ENCODE assay signal across 8 cellular contexts in the genomic region with DNA sequence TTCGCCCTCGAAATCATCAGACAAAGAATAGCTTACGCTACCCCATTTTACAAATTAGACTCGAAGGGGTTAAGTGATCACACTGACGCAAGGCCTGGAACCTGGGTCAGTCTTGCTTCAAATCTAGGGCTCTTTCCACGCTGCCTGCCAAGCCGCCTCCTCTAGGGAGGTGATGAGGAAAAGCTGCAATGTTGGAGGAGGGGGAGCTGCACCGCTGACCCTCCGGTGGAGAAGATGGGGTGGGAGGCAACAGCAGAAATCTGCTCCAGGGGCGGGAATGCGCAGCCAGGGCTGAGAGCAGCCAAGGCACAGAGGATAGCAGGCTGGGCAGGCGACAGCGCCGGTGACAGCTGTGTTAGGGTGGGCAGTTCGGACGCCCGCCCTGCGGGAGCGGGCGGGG. TPM values are rescaled to one million over a fixed set of nuclear protein-coding genes. Genes with fewer than 3 reads are reported as not detected.
DNase-seq lines count a peak whose midpoint lies in the region; ATAC-seq, FAIRE-seq and TF ChIP-seq lines count a peak whose summit lies in the region.

No MANE protein-coding gene starts in this region.

- CTCF ChIA-PET in endothelial cell of umbilical vein (lab: Charles Lee), result interaction anchor here (0.6 to 4.0 kb wide), 4 partner anchors 17 to 1300 kb away, joined by 3 to 27 read pairs (median 6); partner anchors contain the start of genes CAPN1, TM7SF2 and ZNHIT2

- H3K4me3 Mint-ChIP-seq in nephron, result peak overlapping the region; percentile 99 to 100 (median 100)

- dilution Hi-C loops in endothelial cell of umbilical vein (cut with MboI; ENCODE audit: extremely low pct_ligation_motif_present, low sequenced_read_pairs), result no loop called here

- POLR2A ChIA-PET in endothelial cell of umbilical vein (lab: Charles Lee), result no interaction called here

- H3K9me3 ChIP-seq in BLaER1, result no peaks in the 10 kb centered on the region
- H3K9me3 ChIP-seq in endothelial cell of umbilical vein (replicated peaks; ENCODE audit: control insufficient read depth, insufficient read depth, low read length), result no peaks in the 10 kb centered on the region

- H3K9ac ChIP-seq in BLaER1, result peak overlapping the region; percentile 98
- peak overlapping the region; percentile 92 for H3K9ac ChIP-seq in endothelial cell of umbilical vein (replicated peaks; ENCODE audit: extremely low read depth, insufficient read depth, low read length)

- peaks cover 9% of the 10 kb centered on the region for H3K36me3 Mint-ChIP-seq in nephron (ENCODE audit: low read depth)

- peak; percentile 15 for FAIRE-seq in endothelial cell of umbilical vein (lab: Jason Lieb, UNC)

- DNase-seq in NCI-H69 (lab: John Stamatoyannopoulos, UW), result peak; percentile 35
- peak; percentile 40 for DNase-seq in endothelial cell of umbilical vein (ENCODE audit: low read depth, low spot score)
- no peak for DNase-seq in SIG-M5 treated with dmso at 0.1 percent for 504 hours (lab: John Stamatoyannopoulos, UW; ENCODE audit: unreplicated experiment)
- no peak for DNase-seq in superior temporal gyrus (ENCODE audit: extremely low spot score)
- DNase-seq in stimulated activated CD4-positive, alpha-beta T cell treated with anti-CD3 and anti-CD28 coated beads, Interleukin-15, amount 100 ng/mL, for 24 hours, result no peak

- TF ChIP-seq POLR2A in endothelial cell of umbilical vein (IDR thresholded peaks at IDR 0.05; ENCODE audit: low read depth, low read length), result no peak

- ATAC-seq in HG03520 (IDR thresholded peaks at IDR 0.05; ENCODE audit: unreplicated experiment), result no peak

- H3K9me3 Mint-ChIP-seq in nephron, result no peaks in the 10 kb centered on the region

- H3K79me2 ChIP-seq in endothelial cell of umbilical vein (ENCODE audit: control insufficient read depth, insufficient read depth, low read length), result peaks cover 14% of the 10 kb centered on the region

- H3K9me1 ChIP-seq in endothelial cell of umbilical vein (replicated peaks; ENCODE audit: control insufficient read depth, extremely low read depth, insufficient read depth, low read length), result no peaks in the 10 kb centered on the region

- peak overlapping the region; percentile 100 for H3K27ac Mint-ChIP-seq in nephron

- intact Hi-C loops in endothelial cell of umbilical vein (cut with micrococcal nuclease), result loop anchor here (1.0 kb wide), 2 partner anchors 36 to 48 kb away; partner anchors contain the start of gene CAPN1

- H3K27me3 Mint-ChIP-seq in nephron (ENCODE audit: low read depth), result peaks cover 5% of the 10 kb centered on the region

- peaks cover 24% of the 10 kb centered on the region for H4K20me1 ChIP-seq in BLaER1
- H4K20me1 ChIP-seq in endothelial cell of umbilical vein (replicated peaks; ENCODE audit: control insufficient read depth, extremely low read depth, insufficient read depth, low read length), result no peaks in the 10 kb centered on the region

- peaks cover 71% of the 10 kb centered on the region for H3K4me1 ChIP-seq in BLaER1
- H3K4me1 ChIP-seq in endothelial cell of umbilical vein (ENCODE audit: control insufficient read depth, extremely low read depth, insufficient read depth, low read length), result peaks cover 12% of the 10 kb centered on the region

- no peaks in the 10 kb centered on the region for H3K27me3 ChIP-seq in BLaER1
- H3K27me3 ChIP-seq in endothelial cell of umbilical vein (ENCODE audit: control insufficient read depth in 2 of 2, insufficient read depth in 2 of 2, low read length in 2 of 2), result no peaks in the 10 kb centered on the region

- H3K4me3 ChIP-seq in BLaER1 (peak overlapping the region; percentile 99), endothelial cell of umbilical vein (replicated peaks in 1 of 3; ENCODE audit: insufficient read depth in 1 of 3, low read depth in 1 of 3, low read length in 3 of 3) (peak overlapping the region; percentile 51 to 62 (median 52))

- H2AFZ ChIP-seq in endothelial cell of umbilical vein (ENCODE audit: low read depth, low read length), result peak overlapping the region; percentile 80

- peaks cover 30% of the 10 kb centered on the region for H3K4me1 Mint-ChIP-seq in nephron

- no TSS peak for BruUV-seq in endothelial cell of umbilical vein (replicated peaks; lab: Mats Ljungman, UMichigan)

- peaks cover 44% of the 10 kb centered on the region for H3K36me3 ChIP-seq in BLaER1
- H3K36me3 ChIP-seq in endothelial cell of umbilical vein (ENCODE audit: control insufficient read depth in 2 of 2, extremely low read depth in 1 of 2, insufficient read depth in 2 of 2, low read length in 2 of 2), result peaks cover under 1 to 30% of the 10 kb centered on the region in 2 experiments

- H3K4me2 ChIP-seq in BLaER1 (peak overlapping the region; percentile 99), endothelial cell of umbilical vein (ENCODE audit: insufficient read depth, low read length) (peak overlapping the region; percentile 62)

- TF ChIP-seq CTCF in endothelial cell of umbilical vein (IDR thresholded peaks at IDR 0.05; ENCODE audit: extremely low read depth in 1 of 2, insufficient read depth in 1 of 2, low read depth in 1 of 2, low read length in 2 of 2) (no peak), nephron (IDR thresholded peaks at IDR 0.05; ENCODE audit: unreplicated experiment in 3 of 3) (no peak)

- peak overlapping the region; percentile 99 for H3K27ac ChIP-seq in BLaER1
- peak overlapping the region; percentile 89 for H3K27ac ChIP-seq in endothelial cell of umbilical vein (ENCODE audit: insufficient read depth, low read depth, low read length)

TF ChIP-seq in endothelial cell of umbilical vein, 7 proteins besides CTCF, POLR2A, EP300 and RAD21:
- no peak for TF ChIP-seq FOS (IDR thresholded peaks at IDR 0.05; ENCODE audit: borderline replicate concordance, insufficient read depth, low read length)
- TF ChIP-seq MYC (IDR thresholded peaks at IDR 0.05; ENCODE audit: low read depth, low read length), result no peak
- no peak for TF ChIP-seq JUN (IDR thresholded peaks at IDR 0.05; ENCODE audit: borderline replicate concordance, insufficient read depth, insufficient read length, low read depth)
- no peak for TF ChIP-seq MAX (IDR thresholded peaks at IDR 0.05; ENCODE audit: insufficient read depth, insufficient read length)
- no peak for TF ChIP-seq POLR2AphosphoS5 (IDR thresholded peaks at IDR 0.05; ENCODE audit: insufficient read depth, low read depth, low read length)
- no peak for TF ChIP-seq GATA2 (IDR thresholded peaks at IDR 0.05; ENCODE audit: insufficient read depth, insufficient read length, low read depth, low read length)
- TF ChIP-seq EZH2 (IDR thresholded peaks at IDR 0.05; ENCODE audit: borderline replicate concordance, low read depth, low read length, severe bottlenecking), result no peak

RNA-seq across cellular contexts. Expression of gene SYVN1, which starts 0.6 kb away (rescaled TPM):
- 34.5 and 36.0 TPM in 2 replicates for total RNA-seq in endothelial cell of umbilical vein
- polyA plus RNA-seq in endothelial cell of umbilical vein, result 39.1 and 45.1 TPM in 2 replicates
- polyA plus RNA-seq in endothelial cell of umbilical vein (2011; cell fraction: cytosol; rRNA removed), result 21.1 and 23.8 TPM in 2 replicates
- polyA plus RNA-seq in endothelial cell of umbilical vein (2011; cell fraction: nucleus; rRNA removed), result 66.5 and 85.9 TPM in 2 replicates
- polyA plus RNA-seq in endothelial cell of umbilical vein (2012), result 23.8 and 26.9 TPM in 2 replicates
- 119 and 128 TPM in 2 replicates for polyA minus RNA-seq in endothelial cell of umbilical vein
- 19.5 TPM for polyA minus RNA-seq in endothelial cell of umbilical vein (2011; cell fraction: cytosol; rRNA and poly(A)+ RNA removed)
- polyA minus RNA-seq in endothelial cell of umbilical vein (2011; cell fraction: nucleus; rRNA and poly(A)+ RNA removed), result 29.6 and 50.5 TPM in 2 replicates

RNA-seq across cellular contexts. Expression of gene MRPL49, which starts 11.6 kb away (rescaled TPM):
- 49.7 and 51.6 TPM in 2 replicates for total RNA-seq in endothelial cell of umbilical vein
- polyA plus RNA-seq in endothelial cell of umbilical vein, result 76.8 and 90.4 TPM in 2 replicates
- 60.2 and 65.0 TPM in 2 replicates for polyA plus RNA-seq in endothelial cell of umbilical vein (2011; cell fraction: cytosol; rRNA removed)
- polyA plus RNA-seq in endothelial cell of umbilical vein (2011; cell fraction: nucleus; rRNA removed), result 26.6 and 29.5 TPM in 2 replicates
- polyA plus RNA-seq in endothelial cell of umbilical vein (2012), result 36.1 and 37.6 TPM in 2 replicates
- 36.1 and 40.1 TPM in 2 replicates for polyA minus RNA-seq in endothelial cell of umbilical vein
- 43.0 TPM for polyA minus RNA-seq in endothelial cell of umbilical vein (2011; cell fraction: cytosol; rRNA and poly(A)+ RNA removed)
- polyA minus RNA-seq in endothelial cell of umbilical vein (2011; cell fraction: nucleus; rRNA and poly(A)+ RNA removed), result 8.4 and 11.4 TPM in 2 replicates

RNA-seq across cellular contexts. Expression of gene FAU, which starts 11.8 kb away (rescaled TPM):
- 746 and 784 TPM in 2 replicates for total RNA-seq in endothelial cell of umbilical vein
- 741 and 809 TPM in 2 replicates for polyA plus RNA-seq in endothelial cell of umbilical vein
- 617 and 778 TPM in 2 replicates for polyA plus RNA-seq in endothelial cell of umbilical vein (2011; cell fraction: cytosol; rRNA removed)
- polyA plus RNA-seq in endothelial cell of umbilical vein (2011; cell fraction: nucleus; rRNA removed), result 248 and 301 TPM in 2 replicates
- 942 and 1,263 TPM in 2 replicates for polyA plus RNA-seq in endothelial cell of umbilical vein (2012)
- 207 and 228 TPM in 2 replicates for polyA minus RNA-seq in endothelial cell of umbilical vein
- 448 TPM for polyA minus RNA-seq in endothelial cell of umbilical vein (2011; cell fraction: cytosol; rRNA and poly(A)+ RNA removed)
- 47.7 and 69.2 TPM in 2 replicates for polyA minus RNA-seq in endothelial cell of umbilical vein (2011; cell fraction: nucleus; rRNA and poly(A)+ RNA removed)

RNA-seq across cellular contexts. Expression of gene ZNHIT2, which starts 16.2 kb away (rescaled TPM):
- total RNA-seq in endothelial cell of umbilical vein, result 9.0 and 9.2 TPM in 2 replicates
- polyA plus RNA-seq in endothelial cell of umbilical vein, result 7.1 and 12.8 TPM in 2 replicates
- polyA plus RNA-seq in endothelial cell of umbilical vein (2011; cell fraction: cytosol; rRNA removed), result 2.2 and 4.9 TPM in 2 replicates
- polyA plus RNA-seq in endothelial cell of umbilical vein (2011; cell fraction: nucleus; rRNA removed), result 1.7 and 2.1 TPM in 2 replicates
- 4.2 and 6.0 TPM in 2 replicates for polyA plus RNA-seq in endothelial cell of umbilical vein (2012)
- 1.7 and 3.5 TPM in 2 replicates for polyA minus RNA-seq in endothelial cell of umbilical vein
- polyA minus RNA-seq in endothelial cell of umbilical vein (2011; cell fraction: cytosol; rRNA and poly(A)+ RNA removed), result 22.9 TPM
- polyA minus RNA-seq in endothelial cell of umbilical vein (2011; cell fraction: nucleus; rRNA and poly(A)+ RNA removed), result 3.8 and 5.3 TPM in 2 replicates

RNA-seq across cellular contexts. Expression of gene TM7SF2, which starts 22.1 kb away (rescaled TPM):
- total RNA-seq in endothelial cell of umbilical vein, result 11.6 and 16.2 TPM in 2 replicates
- 39.5 and 47.1 TPM in 2 replicates for polyA plus RNA-seq in endothelial cell of umbilical vein
- 15.4 and 20.4 TPM in 2 replicates for polyA plus RNA-seq in endothelial cell of umbilical vein (2011; cell fraction: cytosol; rRNA removed)
- 32.1 and 45.2 TPM in 2 replicates for polyA plus RNA-seq in endothelial cell of umbilical vein (2011; cell fraction: nucleus; rRNA removed)
- 7.0 and 7.9 TPM in 2 replicates for polyA plus RNA-seq in endothelial cell of umbilical vein (2012)
- polyA minus RNA-seq in endothelial cell of umbilical vein, result 24.1 and 26.5 TPM in 2 replicates
- polyA minus RNA-seq in endothelial cell of umbilical vein (2011; cell fraction: cytosol; rRNA and poly(A)+ RNA removed), result 4.5 TPM
- polyA minus RNA-seq in endothelial cell of umbilical vein (2011; cell fraction: nucleus; rRNA and poly(A)+ RNA removed), result 13.4 and 13.8 TPM in 2 replicates

Comparison
In these comparisons a context has a peak if more than half of its experiments do, and no peak if none do; other contexts are left out.
1. DNase-seq: peak in NCI-H69 (single experiment) and endothelial cell of umbilical vein (single experiment); none in SIG-M5 treated with dmso at 0.1 percent for 504 hours (single experiment), superior temporal gyrus (single experiment) and stimulated activated CD4-positive, alpha-beta T cell treated with anti-CD3 and anti-CD28 coated beads, Interleukin-15, amount 100 ng/mL, for 24 hours (single experiment).